1 cellular context compared by ENCODE assay signal in genomic region chr9:137129456-137130175, GRCh38.
TF ChIP-seq lines count a peak whose summit lies in the region.

No MANE protein-coding gene starts in this region.

TF ChIP-seq in GM12878, 131 proteins besides CTCF, POLR2A, EP300 and RAD21 (continued from another document):
- TF ChIP-seq SKIL (IDR thresholded peaks at IDR 0.05; ENCODE audit: low read depth, poor library complexity, severe bottlenecking) (no peak), CREM (IDR thresholded peaks at IDR 0.05; ENCODE audit: low read depth) (peak; percentile 61; the same call in 1 of the 2 replicates), ASH2L (IDR thresholded peaks at IDR 0.05; ENCODE audit: borderline replicate concordance, low read depth) (peak; percentile 23; the same call in 1 of the 2 replicates), ZBTB40 (IDR thresholded peaks at IDR 0.05; ENCODE audit: borderline replicate concordance) (no peak; the same call in 1 of the 2 replicates), RB1 (IDR thresholded peaks at IDR 0.05; ENCODE audit: borderline replicate concordance) (peak; percentile 63; the same call in 1 of the 2 replicates), RELA (IDR thresholded peaks at IDR 0.05; ENCODE audit: borderline replicate concordance, partially characterized antibody) (peak; percentile 52), FOXM1 (IDR thresholded peaks at IDR 0.05; ENCODE audit: low read depth, low read length) (no peak)
